8 cellular contexts compared by ENCODE assay signal in the genomic region with DNA sequence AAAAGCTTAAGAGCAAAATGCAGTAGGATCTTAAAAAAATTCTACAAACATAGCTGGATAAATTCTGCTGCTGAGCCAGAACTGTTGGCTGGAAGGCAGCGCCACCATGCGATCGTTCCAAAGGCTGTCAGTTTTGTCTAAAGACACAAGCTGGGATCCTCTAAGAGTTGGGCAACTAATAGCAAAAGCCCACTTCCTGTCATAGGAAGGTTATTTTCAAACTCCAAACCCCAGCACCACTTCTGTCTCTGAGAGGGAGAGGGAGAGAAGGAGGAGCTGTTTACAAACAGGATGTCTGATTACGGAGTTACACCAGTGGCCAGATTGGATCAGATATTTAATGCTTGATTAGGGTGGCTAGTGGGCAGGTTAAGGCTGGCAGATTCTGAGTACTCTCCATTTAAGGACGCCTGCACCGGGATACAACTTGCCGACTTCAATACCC. TPM values are rescaled to one million over a fixed set of nuclear protein-coding genes. Genes with fewer than 3 reads are reported as not detected.
DNase-seq lines count a peak whose midpoint lies in the region; ATAC-seq and TF ChIP-seq lines count a peak whose summit lies in the region.

No MANE protein-coding gene starts in this region.

- H3K27me3 ChIP-seq in osteoblast (ENCODE audit: insufficient read depth, low read length) = no peaks in the 10 kb centered on the region

- peak overlapping the region; percentile 69 for H3K27ac ChIP-seq in osteoblast (ENCODE audit: low read depth, low read length)

- peak overlapping the region; percentile 79 for H2AFZ ChIP-seq in osteoblast (ENCODE audit: low read length)

- peak overlapping the region; percentile 79 for H3K4me2 ChIP-seq in osteoblast (ENCODE audit: insufficient read depth, low read length)

- H3K4me3 ChIP-seq in osteoblast (ENCODE audit: insufficient read depth, low read length) = peak overlapping the region; percentile 57

- no peaks in the 10 kb centered on the region for H3K9me3 ChIP-seq in osteoblast (ENCODE audit: low read depth, low read length)

- ATAC-seq in HG03469 (IDR thresholded peaks at IDR 0.05; ENCODE audit: unreplicated experiment) = no peak

- peak; percentile 97 for TF ChIP-seq CTCF in osteoblast (IDR thresholded peaks at IDR 0.05; ENCODE audit: extremely low read depth, low read depth, low read length)

- H3K36me3 ChIP-seq in osteoblast (ENCODE audit: insufficient read depth, low read length) = no peaks in the 10 kb centered on the region

- DNase-seq in NCI-H2227 (lab: John Stamatoyannopoulos, UW; ENCODE audit: unreplicated experiment) (peak; percentile 24), NCI-H2227 treated with DMSO at 0.1 percent for 48 hours (lab: John Stamatoyannopoulos, UW) (no peak), M059J (ENCODE audit: low read depth) (peak; percentile 59), globus pallidus (ENCODE audit: low spot score) (peak; percentile 67), osteoblast (ENCODE audit: insufficient read length, low spot score, missing footprints) (peak; percentile 84), T1000 (lab: John Stamatoyannopoulos, UW) (no peak)
- peak; percentile 29 for DNase-seq in activated naive CD4-positive, alpha-beta T cell treated with Interleukin-2 at 50 U/mL for 16 hours

- H3K4me1 ChIP-seq in osteoblast (ENCODE audit: insufficient read depth, low read length) = peaks cover 24% of the 10 kb centered on the region

- no peaks in the 10 kb centered on the region for H3K79me2 ChIP-seq in osteoblast (ENCODE audit: insufficient read depth, low read length)

- no peaks in the 10 kb centered on the region for H4K20me1 ChIP-seq in osteoblast (ENCODE audit: insufficient read depth, low read length)

RNA-seq across cellular contexts. Expression of gene EIF4E3, which starts 44.0 kb away (rescaled TPM):
- total RNA-seq in M059J (2014; rRNA removed; shearing (Covaris generic)) = 0.07 and 0.39 TPM in 2 replicates
- total RNA-seq in osteoblast = 2.9 and 3.5 TPM in 2 replicates

Comparison
In these comparisons a context has a peak if more than half of its experiments do, and no peak if none do; other contexts are left out.
1. DNase-seq: peak in NCI-H2227 (single experiment), M059J (single experiment), activated naive CD4-positive, alpha-beta T cell treated with Interleukin-2 at 50 U/mL for 16 hours (single experiment), globus pallidus (single experiment) and osteoblast (single experiment); none in NCI-H2227 treated with DMSO at 0.1 percent for 48 hours (single experiment) and T1000 (single experiment).